In genomic region chr7:107099154-107099553, GRCh38 we compare ENCODE assay signal across 1 cellular context. TPM values are rescaled to one million over a fixed set of nuclear protein-coding genes. Genes with fewer than 3 reads are reported as not detected.
"Had no signal": no experiment of that assay in that cellular context is flagged by ENCODE, and none has a peak within 500 bp of the region (broad histone marks: within the 10 kb centered on the region; RNA-seq: fewer than 3 reads in every experiment).

No MANE protein-coding gene starts in this region.

RNA-seq across cellular contexts. Expression of gene PRKAR2B, which starts 54.6 kb away (rescaled TPM):
- total RNA-seq: MCF 10A had no signal
